In genomic region chr6:117955684-117956083, GRCh38 we compare ENCODE assay signal across 19 cellular contexts. TPM values are rescaled to one million over a fixed set of nuclear protein-coding genes. Genes with fewer than 3 reads are reported as not detected.
DNase-seq lines count a peak whose midpoint lies in the region; ATAC-seq and TF ChIP-seq lines count a peak whose summit lies in the region.
"Had no signal": no experiment of that assay in that cellular context is flagged by ENCODE, and none has a peak within 500 bp of the region (broad histone marks: within the 10 kb centered on the region; RNA-seq: fewer than 3 reads in every experiment).

No MANE protein-coding gene starts in this region.

- no peak overlapping the region for H3K4me3 Mint-ChIP-seq in activated T-cell treated with anti-CD3 and anti-CD28 coated beads, Interleukin-2, amount 50 U/mL, for 24 hours
- H3K4me3 Mint-ChIP-seq: activated T-cell treated with anti-CD3 and anti-CD28 coated beads, Interleukin-2, amount 50 U/mL, for 72 hours; CD4-positive, CD25-positive, alpha-beta regulatory T cell; GM23338; mesothelial cell of epicardium had no signal

- CTCF ChIA-PET in GM10248 (lab: Yijun Ruan, JAX), result no interaction called here

- TF ChIP-seq CTCF in sigmoid colon (IDR thresholded peaks at IDR 0.05) (no peak), GM10248 (IDR thresholded peaks at IDR 0.05; ENCODE audit: control extremely low read depth, extremely low read depth, low read depth, missing control alignments) (no peak)

- no peaks in the 10 kb centered on the region for H3K4me1 ChIP-seq in sigmoid colon
- H3K4me1 ChIP-seq: pancreas had no signal

- no peaks in the 10 kb centered on the region for H3K27me3 ChIP-seq in sigmoid colon
- H3K27me3 ChIP-seq: pancreas had no signal

- no peaks in the 10 kb centered on the region for H3K4me1 Mint-ChIP-seq in activated T-cell treated with anti-CD3 and anti-CD28 coated beads, Interleukin-2, amount 50 U/mL, for 24 hours (ENCODE audit: low read depth)
- H3K4me1 Mint-ChIP-seq: CD4-positive, CD25-positive, alpha-beta regulatory T cell had no signal

- no peak for TF ChIP-seq EP300 in sigmoid colon (IDR thresholded peaks at IDR 0.05)

- intact Hi-C loops in sigmoid colon (cut with DNase I), result no loop called here

- peak; percentile 23 for DNase-seq in SKM-1 treated with dmso at 0.1 percent for 144 hours (lab: John Stamatoyannopoulos, UW; ENCODE audit: unreplicated experiment)
- DNase-seq in SKM-1 (lab: John Stamatoyannopoulos, UW; ENCODE audit: unreplicated experiment), result no peak
- DNase-seq in sigmoid colon, result no peak
- no peak for DNase-seq in GM10248 (ENCODE audit: extremely low spot score)
- DNase-seq in activated T-cell treated with anti-CD3 and anti-CD28 coated beads, Interleukin-2, amount 50 U/mL, for 24 hours, result no peak
- DNase-seq: activated CD4-positive, alpha-beta T cell treated with anti-CD3 and anti-CD28 coated beads for 48 hours; activated T-cell treated with anti-CD3 and anti-CD28 coated beads, Interleukin-2, amount 50 U/mL, for 72 hours; CD4-positive, CD25-positive, alpha-beta regulatory T cell; kidney; NCI-H524; pancreas; T-helper 2 cell had no signal

- peaks cover 3% of the 10 kb centered on the region for H3K27me3 Mint-ChIP-seq in activated T-cell treated with anti-CD3 and anti-CD28 coated beads, Interleukin-2, amount 50 U/mL, for 24 hours

- no peaks in the 10 kb centered on the region for H3K36me3 Mint-ChIP-seq in activated T-cell treated with anti-CD3 and anti-CD28 coated beads, Interleukin-2, amount 50 U/mL, for 24 hours (ENCODE audit: low read depth)
- H3K36me3 Mint-ChIP-seq: CD4-positive, CD25-positive, alpha-beta regulatory T cell; mesothelial cell of epicardium had no signal

- 82 to 85% methylated on average over 1 of the region's 1 CpG for WGBS in sigmoid colon, 2 donors

- no peak for TF ChIP-seq POLR2A in sigmoid colon (IDR thresholded peaks at IDR 0.05)

- peak; percentile 59 for ATAC-seq in HG02642 (IDR thresholded peaks at IDR 0.05; ENCODE audit: poor library complexity, unreplicated experiment)
- ATAC-seq in HG03469 (IDR thresholded peaks at IDR 0.05; ENCODE audit: unreplicated experiment), result peak; percentile 74
- no peak for ATAC-seq in GM19397 (IDR thresholded peaks at IDR 0.05; ENCODE audit: unreplicated experiment)
- ATAC-seq: activated T-cell treated with anti-CD3 and anti-CD28 coated beads, Interleukin-2, amount 50 U/mL, for 72 hours; GM23338; K562; pancreas had no signal

- H3K27ac Mint-ChIP-seq in activated T-cell treated with anti-CD3 and anti-CD28 coated beads, Interleukin-2, amount 50 U/mL, for 24 hours, result no peak overlapping the region
- H3K27ac Mint-ChIP-seq: activated T-cell treated with anti-CD3 and anti-CD28 coated beads, Interleukin-2, amount 50 U/mL, for 72 hours; CD4-positive, CD25-positive, alpha-beta regulatory T cell; GM23338; mesothelial cell of epicardium had no signal

- H3K36me3 ChIP-seq in sigmoid colon, result no peaks in the 10 kb centered on the region
- H3K36me3 ChIP-seq: pancreas had no signal

- no peak overlapping the region for H3K4me3 ChIP-seq in sigmoid colon
- H3K4me3 ChIP-seq: GM23338, K562, pancreas had no signal

- H3K9me3 ChIP-seq in sigmoid colon, result no peaks in the 10 kb centered on the region
- H3K9me3 ChIP-seq: pancreas had no signal

- H3K9me3 Mint-ChIP-seq in activated T-cell treated with anti-CD3 and anti-CD28 coated beads, Interleukin-2, amount 50 U/mL, for 24 hours, result no peaks in the 10 kb centered on the region
- H3K9me3 Mint-ChIP-seq: activated T-cell treated with anti-CD3 and anti-CD28 coated beads, Interleukin-2, amount 50 U/mL, for 72 hours; GM23338; mesothelial cell of epicardium had no signal

- POLR2A ChIA-PET in GM10248 (lab: Yijun Ruan, JAX), result no interaction called here

- no peak overlapping the region for H3K27ac ChIP-seq in sigmoid colon
- H3K27ac ChIP-seq: pancreas had no signal

RNA-seq across cellular contexts. Expression of gene SLC35F1, which starts 48.6 kb away (rescaled TPM):
- 1 to 10 TPM; 3.8 to 8.9 (median 4.4) TPM for total RNA-seq in sigmoid colon
- polyA plus RNA-seq in sigmoid colon, result under 1 TPM in 2 of 3 donors, not detected in 1; under 0.01 to 0.66 TPM
- total RNA-seq: CD4-positive, CD25-positive, alpha-beta regulatory T cell; epithelial cell of proximal tubule; K562 had no signal
- polyA plus RNA-seq: CD4-positive, CD25-positive, alpha-beta regulatory T cell had no signal
